Comparison of ENCODE assay signal across 8 cellular contexts in genomic region chr2:69828913-69829242, GRCh38. TPM values are rescaled to one million over a fixed set of nuclear protein-coding genes. Genes with fewer than 3 reads are reported as not detected.
DNase-seq lines count a peak whose midpoint lies in the region; TF ChIP-seq lines count a peak whose summit lies in the region.

No MANE protein-coding gene starts in this region.

- H3K4me2 ChIP-seq in GM23248 (ENCODE audit: unreplicated experiment): peak overlapping the region; percentile 81

- in situ Hi-C loops in GM23248 (cut with MboI): no loop called here

- H3K27me3 ChIP-seq in AG04450 (ENCODE audit: control insufficient read depth, insufficient read depth, low read length): no peaks in the 10 kb centered on the region
- H3K27me3 ChIP-seq in GM23248 (replicated peaks; ENCODE audit: insufficient read depth): no peaks in the 10 kb centered on the region
- H3K27me3 ChIP-seq in subcutaneous abdominal adipose tissue (ENCODE audit: control insufficient read depth in 5 of 5, insufficient read depth in 4 of 5, low read length in 5 of 5): no peaks in the 10 kb centered on the region

- DNase-seq in AG04450 (ENCODE audit: low read depth, low spot score) (no peak), GM23248 (no peak), erythroblast (lab: John Stamatoyannopoulos, UW) (no peak), AG20443 (ENCODE audit: low spot score) (no peak), iPS-NIHi11 (ENCODE audit: low spot score) (no peak)

- H3K36me3 ChIP-seq in GM23248 (ENCODE audit: low read depth) (peaks cover 4% of the 10 kb centered on the region; the same call in 1 of the 2 replicates), subcutaneous abdominal adipose tissue (ENCODE audit: control insufficient read depth in 5 of 5, insufficient read depth in 5 of 5, low read length in 5 of 5) (peaks cover 0 to 6% (median 0%) of the 10 kb centered on the region in 5 donors)

- no peaks in the 10 kb centered on the region for H3K9me2 ChIP-seq in GM23248 (ENCODE audit: insufficient read depth)

- TF ChIP-seq POLR2A in erythroblast (IDR thresholded peaks at IDR 0.05; ENCODE audit: low read length): no peak

- CTCF ChIA-PET in AG04450 (lab: Charles Lee): interaction anchor here (0.7 to 5.0 kb wide), 3 partner anchors 12 to 105 kb away, joined by 3 to 34 read pairs (median 5); no protein-coding TSS in a partner anchor

- peak overlapping the region; percentile 95 for H3K27ac ChIP-seq in AG04450 (ENCODE audit: low read depth, low read length)
- H3K27ac ChIP-seq in GM23248: peak overlapping the region; percentile 95
- peak overlapping the region; percentile 98 for H3K27ac ChIP-seq in subcutaneous abdominal adipose tissue (ENCODE audit: low read depth, low read length)

- H3K4me3 ChIP-seq in AG04450 (ENCODE audit: low read depth, low read length): peak overlapping the region; percentile 85
- peak overlapping the region; percentile 80 for H3K4me3 ChIP-seq in GM23248
- peak overlapping the region; percentile 91 for H3K4me3 ChIP-seq in WI38 (ENCODE audit: low read depth, low read length)
- H3K4me3 ChIP-seq in iPS-11a (ENCODE audit: low read depth, low read length): peak overlapping the region; percentile 85
- H3K4me3 ChIP-seq in subcutaneous abdominal adipose tissue (ENCODE audit: low read depth in 1 of 5, low read length in 5 of 5): peak overlapping the region; percentile 87 to 99 (median 89)

- H3K4me1 ChIP-seq in GM23248 (ENCODE audit: insufficient read depth) (peaks cover 22% of the 10 kb centered on the region), subcutaneous abdominal adipose tissue (ENCODE audit: control insufficient read depth in 5 of 5, insufficient read depth in 5 of 5, low read length in 5 of 5) (peaks cover 0 to 42% (median 29%) of the 10 kb centered on the region in 5 donors)

- peaks cover 16% of the 10 kb centered on the region for H3F3A ChIP-seq in GM23248 (ENCODE audit: insufficient read depth)

- H2AFZ ChIP-seq in GM23248: peak overlapping the region; percentile 90

- H4K20me1 ChIP-seq in GM23248 (ENCODE audit: insufficient read depth): no peaks in the 10 kb centered on the region

- H3K9ac ChIP-seq in GM23248 (peak overlapping the region; percentile 91), subcutaneous abdominal adipose tissue (ENCODE audit: low read length in 5 of 5) (peak overlapping the region; percentile 81 to 96 (median 96))

- TF ChIP-seq CTCF in AG04450 (IDR thresholded peaks at IDR 0.05; ENCODE audit: low read depth, low read length) (no peak), WI38 (IDR thresholded peaks at IDR 0.05; ENCODE audit: low read depth, low read length) (no peak)

- 7% methylated on average over 8 of the region's 8 CpGs for WGBS in GM23248 (ENCODE audit: low coverage in 1 of 2, low lambda C conversion rate in 2 of 2, missing lambda C conversion rate in 2 of 2), 2 experiments

- H3K9me3 ChIP-seq in AG04450 (ENCODE audit: control insufficient read depth, insufficient read depth, low read length) (no peaks in the 10 kb centered on the region; the same call in 1 of the 2 replicates), GM23248 (ENCODE audit: low read depth) (no peaks in the 10 kb centered on the region), subcutaneous abdominal adipose tissue (ENCODE audit: control insufficient read depth in 5 of 5, low read length in 5 of 5) (no peaks in the 10 kb centered on the region)

- H3K79me2 ChIP-seq in GM23248 (ENCODE audit: insufficient read depth): peaks cover 44% of the 10 kb centered on the region

- POLR2A ChIA-PET in AG04450 (lab: Yijun Ruan, JAX): no interaction called here

RNA-seq across cellular contexts. Expression of gene GMCL1, which starts 0.6 kb away (rescaled TPM):
- polyA plus RNA-seq in AG04450 (2011; rRNA removed) (5.3 and 7.2 TPM in 2 replicates), GM23248 (2016; fragmentation: Nextera tagmentation; extraction: Ambion mirVana) (13.8 and 14.5 TPM in 2 replicates)
- polyA minus RNA-seq in AG04450 (2011; rRNA and poly(A)+ RNA removed): 2.3 and 3.5 TPM in 2 replicates
- total RNA-seq in GM23248 (2014; rRNA removed; shearing (Covaris generic)): 9.6 and 15.7 TPM in 2 replicates
